ENCODE assay signal across 8 cellular contexts in the genomic region with DNA sequence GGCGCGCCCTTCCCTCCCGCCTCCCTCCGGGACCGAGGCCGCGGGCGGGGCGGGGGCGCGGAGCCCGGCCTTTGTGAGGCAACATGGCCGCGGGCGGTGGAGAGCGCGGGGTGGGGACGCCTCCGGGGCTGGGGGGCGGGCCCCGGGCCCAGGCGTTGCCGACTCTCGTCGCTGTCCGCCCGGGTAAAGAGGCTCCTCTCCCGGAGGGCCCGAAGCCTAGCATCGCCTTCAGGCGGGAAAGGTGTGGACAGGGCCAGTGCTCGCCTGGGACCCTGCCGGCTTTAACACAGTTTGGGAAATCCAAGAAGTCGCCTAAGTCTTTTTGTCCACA. TPM values are rescaled to one million over a fixed set of nuclear protein-coding genes. Genes with fewer than 3 reads are reported as not detected.
DNase-seq lines count a peak whose midpoint lies in the region; ATAC-seq and TF ChIP-seq lines count a peak whose summit lies in the region.

No MANE protein-coding gene starts in this region.

- intact Hi-C loops in activated CD8-positive, alpha-beta T cell treated with anti-CD3 and anti-CD28 coated beads for 36 hours (cut with micrococcal nuclease): loop anchor here (5.0 kb wide), 1 partner anchor 37 kb away; a partner anchor contains a TSS

- H3K27ac Mint-ChIP-seq in activated CD8-positive, alpha-beta T cell treated with anti-CD3 and anti-CD28 coated beads for 36 hours: peak overlapping the region; percentile 54
- peak overlapping the region; percentile 92 for H3K27ac Mint-ChIP-seq in endothelial cell (ENCODE audit: unreplicated experiment)

- CTCF ChIA-PET in HEK293 (lab: Yijun Ruan, JAX): no interaction called here
- CTCF ChIA-PET in activated CD8-positive, alpha-beta T cell treated with anti-CD3 and anti-CD28 coated beads for 36 hours (lab: Charles Lee): no interaction called here

- no peaks in the 10 kb centered on the region; the same call in 1 of the 2 replicates for H3K4me1 ChIP-seq in HEK293 (ENCODE audit: control insufficient read depth, insufficient read depth, low read length)
- H3K4me1 ChIP-seq in mucosa of stomach (ENCODE audit: control insufficient read depth, insufficient read depth, low read length): peaks cover 30% of the 10 kb centered on the region

- POLR2A ChIA-PET in HEK293 (lab: Yijun Ruan, JAX): interaction anchor here (0.6 to 1.9 kb wide), 10 partner anchors 8 to 102 kb away, joined by 3 to 13 read pairs (median 3); a partner anchor contains a TSS
- POLR2A ChIA-PET in activated CD8-positive, alpha-beta T cell treated with anti-CD3 and anti-CD28 coated beads for 36 hours (lab: Charles Lee): interaction anchor here (1.1 to 3.3 kb wide), 2 partner anchors 21 to 38 kb away, joined by 4 to 17 read pairs; a partner anchor contains a TSS

- peak overlapping the region; percentile 92 for H3K4me3 ChIP-seq in HEK293 (ENCODE audit: low read depth, low read length)
- H3K4me3 ChIP-seq in mucosa of stomach (ENCODE audit: low read length): peak overlapping the region; percentile 83

- H3K4me3 Mint-ChIP-seq in activated CD8-positive, alpha-beta T cell treated with anti-CD3 and anti-CD28 coated beads for 36 hours: peak overlapping the region; percentile 91
- peak overlapping the region; percentile 86 for H3K4me3 Mint-ChIP-seq in endothelial cell (ENCODE audit: unreplicated experiment)

- H3K9ac ChIP-seq in mucosa of stomach (ENCODE audit: low read length): peak overlapping the region; percentile 88

- no peaks in the 10 kb centered on the region for H3K27me3 Mint-ChIP-seq in activated CD8-positive, alpha-beta T cell treated with anti-CD3 and anti-CD28 coated beads for 36 hours
- peaks cover 12% of the 10 kb centered on the region for H3K27me3 Mint-ChIP-seq in endothelial cell (ENCODE audit: unreplicated experiment)

- H3K9me3 Mint-ChIP-seq in activated CD8-positive, alpha-beta T cell treated with anti-CD3 and anti-CD28 coated beads for 36 hours: no peaks in the 10 kb centered on the region
- no peaks in the 10 kb centered on the region for H3K9me3 Mint-ChIP-seq in endothelial cell (ENCODE audit: unreplicated experiment)

- H3K36me3 ChIP-seq in HEK293 (ENCODE audit: control insufficient read depth in 2 of 2, insufficient read depth in 1 of 2, low read length in 2 of 2) (peaks cover 0 to 40% of the 10 kb centered on the region in 2 experiments; a peak in 2 of 3 replicates), mucosa of stomach (ENCODE audit: control insufficient read depth, insufficient read depth, low read length) (no peaks in the 10 kb centered on the region)

- DNase-seq in NCI-H2081 (lab: John Stamatoyannopoulos, UW) (peak; percentile 32 to 48), NCI-H2081 treated with DMSO at 0.1 percent for 48 hours (lab: John Stamatoyannopoulos, UW) (no peak), NAMALWA (ENCODE audit: low spot score) (peak; percentile 69), endothelial cell (ENCODE audit: low spot score) (peak; percentile 65)
- DNase-seq in activated CD8-positive, alpha-beta T cell treated with anti-CD3 and anti-CD28 coated beads for 36 hours: peak; percentile 77
- peak; percentile 26 to 40 for DNase-seq in stimulated activated CD8-positive, alpha-beta memory T cell treated with anti-CD3 and anti-CD28 coated beads, Interleukin-7, amount 100 ng/mL, for 1 hour (ENCODE audit: low read depth in 2 of 2)

- peak; percentile 81 for ATAC-seq in activated CD8-positive, alpha-beta T cell treated with anti-CD3 and anti-CD28 coated beads for 36 hours

- H3K4me1 Mint-ChIP-seq in activated CD8-positive, alpha-beta T cell treated with anti-CD3 and anti-CD28 coated beads for 36 hours (ENCODE audit: low read depth): peaks cover 40% of the 10 kb centered on the region
- H3K4me1 Mint-ChIP-seq in endothelial cell (ENCODE audit: unreplicated experiment): peaks cover 29% of the 10 kb centered on the region

- no peaks in the 10 kb centered on the region for H3K9me3 ChIP-seq in HEK293 (ENCODE audit: control insufficient read depth, insufficient read depth, low read depth, low read length)
- no peaks in the 10 kb centered on the region for H3K9me3 ChIP-seq in mucosa of stomach (ENCODE audit: control insufficient read depth, low read length)

- TF ChIP-seq CTCF in HEK293 (tag by site-specific recombination; IDR thresholded peaks at IDR 0.05) (no peak), endothelial cell (IDR thresholded peaks at IDR 0.05; ENCODE audit: unreplicated experiment) (no peak)
- TF ChIP-seq CTCF in activated CD8-positive, alpha-beta T cell treated with anti-CD3 and anti-CD28 coated beads for 36 hours (IDR thresholded peaks at IDR 0.05): no peak

- no peaks in the 10 kb centered on the region for H3K27me3 ChIP-seq in mucosa of stomach (ENCODE audit: control insufficient read depth, insufficient read depth, low read length)

- peak overlapping the region; percentile 94 for H3K27ac ChIP-seq in HEK293 (ENCODE audit: extremely low read depth, low read depth, low read length)

- H3K36me3 Mint-ChIP-seq in activated CD8-positive, alpha-beta T cell treated with anti-CD3 and anti-CD28 coated beads for 36 hours (ENCODE audit: low read depth): peaks cover 20% of the 10 kb centered on the region
- peaks cover 17% of the 10 kb centered on the region for H3K36me3 Mint-ChIP-seq in endothelial cell (ENCODE audit: low read depth, unreplicated experiment)

TF ChIP-seq in HEK293, 187 proteins besides CTCF, POLR2A, EP300 and RAD21 (continues in another document):
- TF ChIP-seq, protein P1, sequence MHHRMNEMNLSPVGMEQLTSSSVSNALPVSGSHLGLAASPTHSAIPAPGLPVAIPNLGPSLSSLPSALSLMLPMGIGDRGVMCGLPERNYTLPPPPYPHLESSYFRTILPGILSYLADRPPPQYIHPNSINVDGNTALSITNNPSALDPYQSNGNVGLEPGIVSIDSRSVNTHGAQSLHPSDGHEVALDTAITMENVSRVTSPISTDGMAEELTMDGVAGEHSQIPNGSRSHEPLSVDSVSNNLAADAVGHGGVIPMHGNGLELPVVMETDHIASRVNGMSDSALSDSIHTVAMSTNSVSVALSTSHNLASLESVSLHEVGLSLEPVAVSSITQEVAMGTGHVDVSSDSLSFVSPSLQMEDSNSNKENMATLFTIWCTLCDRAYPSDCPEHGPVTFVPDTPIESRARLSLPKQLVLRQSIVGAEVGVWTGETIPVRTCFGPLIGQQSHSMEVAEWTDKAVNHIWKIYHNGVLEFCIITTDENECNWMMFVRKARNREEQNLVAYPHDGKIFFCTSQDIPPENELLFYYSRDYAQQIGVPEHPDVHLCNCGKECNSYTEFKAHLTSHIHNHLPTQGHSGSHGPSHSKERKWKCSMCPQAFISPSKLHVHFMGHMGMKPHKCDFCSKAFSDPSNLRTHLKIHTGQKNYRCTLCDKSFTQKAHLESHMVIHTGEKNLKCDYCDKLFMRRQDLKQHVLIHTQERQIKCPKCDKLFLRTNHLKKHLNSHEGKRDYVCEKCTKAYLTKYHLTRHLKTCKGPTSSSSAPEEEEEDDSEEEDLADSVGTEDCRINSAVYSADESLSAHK (tag by site-specific recombination; IDR thresholded peaks at IDR 0.05): 0 out of 2 replicates have a peak, but pooled peaks have one; percentile 19
- 0 out of 2 replicates have a peak, but pooled peaks have one; percentile 46 for TF ChIP-seq YY1 (tag by site-specific recombination; IDR thresholded peaks at IDR 0.05)
- no peak for TF ChIP-seq SALL2 (tag by site-specific recombination; IDR thresholded peaks at IDR 0.05; ENCODE audit: borderline replicate concordance)
- no peak for TF ChIP-seq ZFHX2 (tag by site-specific recombination; conservative IDR thresholded peaks at IDR 0.05)
- TF ChIP-seq, protein P2, sequence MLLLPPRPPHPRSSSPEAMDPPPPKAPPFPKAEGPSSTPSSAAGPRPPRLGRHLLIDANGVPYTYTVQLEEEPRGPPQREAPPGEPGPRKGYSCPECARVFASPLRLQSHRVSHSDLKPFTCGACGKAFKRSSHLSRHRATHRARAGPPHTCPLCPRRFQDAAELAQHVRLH (tag by site-specific recombination; IDR thresholded peaks at IDR 0.05): no peak
- TF ChIP-seq ZNF501 (tag by site-specific recombination; IDR thresholded peaks at IDR 0.05): no peak
- TF ChIP-seq, protein P3, sequence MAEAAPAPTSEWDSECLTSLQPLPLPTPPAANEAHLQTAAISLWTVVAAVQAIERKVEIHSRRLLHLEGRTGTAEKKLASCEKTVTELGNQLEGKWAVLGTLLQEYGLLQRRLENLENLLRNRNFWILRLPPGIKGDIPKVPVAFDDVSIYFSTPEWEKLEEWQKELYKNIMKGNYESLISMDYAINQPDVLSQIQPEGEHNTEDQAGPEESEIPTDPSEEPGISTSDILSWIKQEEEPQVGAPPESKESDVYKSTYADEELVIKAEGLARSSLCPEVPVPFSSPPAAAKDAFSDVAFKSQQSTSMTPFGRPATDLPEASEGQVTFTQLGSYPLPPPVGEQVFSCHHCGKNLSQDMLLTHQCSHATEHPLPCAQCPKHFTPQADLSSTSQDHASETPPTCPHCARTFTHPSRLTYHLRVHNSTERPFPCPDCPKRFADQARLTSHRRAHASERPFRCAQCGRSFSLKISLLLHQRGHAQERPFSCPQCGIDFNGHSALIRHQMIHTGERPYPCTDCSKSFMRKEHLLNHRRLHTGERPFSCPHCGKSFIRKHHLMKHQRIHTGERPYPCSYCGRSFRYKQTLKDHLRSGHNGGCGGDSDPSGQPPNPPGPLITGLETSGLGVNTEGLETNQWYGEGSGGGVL (tag by site-specific recombination; IDR thresholded peaks at IDR 0.05): no peak
- no peak for TF ChIP-seq REPIN1 (tag by site-specific recombination; IDR thresholded peaks at IDR 0.05; ENCODE audit: low read depth)
- no peak for TF ChIP-seq OSR2 (tag by site-specific recombination; IDR thresholded peaks at IDR 0.05)
- TF ChIP-seq KLF8 (tag by site-specific recombination; IDR thresholded peaks at IDR 0.05): peak; percentile 38; the same call in 1 of the 2 replicates
- TF ChIP-seq ZNF776 (tag by site-specific recombination; IDR thresholded peaks at IDR 0.05; ENCODE audit: borderline replicate concordance): no peak
- no peak for TF ChIP-seq ZNF16 (tag by site-specific recombination; IDR thresholded peaks at IDR 0.05; ENCODE audit: low read depth)

RNA-seq across cellular contexts. Expression of a gene that starts 0.4 kb away (rescaled TPM):
- 10 to 100 TPM; 35.0 to 38.8 TPM for total RNA-seq in activated CD8-positive, alpha-beta T cell treated with anti-CD3 and anti-CD28 coated beads for 36 hours
- 46.6 TPM for total RNA-seq in endothelial cell (ENCODE audit: unreplicated experiment)

RNA-seq across cellular contexts. Expression of a gene that starts 35.5 kb away (rescaled TPM):
- total RNA-seq in activated CD8-positive, alpha-beta T cell treated with anti-CD3 and anti-CD28 coated beads for 36 hours: 100 to 1,000 TPM; 411 to 412 TPM
- 142 TPM for total RNA-seq in endothelial cell (ENCODE audit: unreplicated experiment)

RNA-seq across cellular contexts. Expression of a gene that starts 36.6 kb away (rescaled TPM):
- total RNA-seq in activated CD8-positive, alpha-beta T cell treated with anti-CD3 and anti-CD28 coated beads for 36 hours: 100 to 1,000 TPM; 101 to 105 TPM
- total RNA-seq in endothelial cell (ENCODE audit: unreplicated experiment): 44.8 TPM

RNA-seq across cellular contexts. Expression of a gene that starts 51.2 kb away (rescaled TPM):
- total RNA-seq in activated CD8-positive, alpha-beta T cell treated with anti-CD3 and anti-CD28 coated beads for 36 hours: 10 to 100 TPM; 44.5 to 44.8 TPM
- total RNA-seq in endothelial cell (ENCODE audit: unreplicated experiment): 118 TPM

RNA-seq across cellular contexts. Expression of a gene that starts 59.5 kb away (rescaled TPM):
- 10 to 100 TPM; 15.7 to 18.3 TPM for total RNA-seq in activated CD8-positive, alpha-beta T cell treated with anti-CD3 and anti-CD28 coated beads for 36 hours
- total RNA-seq in endothelial cell (ENCODE audit: unreplicated experiment): 15.3 TPM
